ENCODE assay signal across 8 cellular contexts in the genomic region with DNA sequence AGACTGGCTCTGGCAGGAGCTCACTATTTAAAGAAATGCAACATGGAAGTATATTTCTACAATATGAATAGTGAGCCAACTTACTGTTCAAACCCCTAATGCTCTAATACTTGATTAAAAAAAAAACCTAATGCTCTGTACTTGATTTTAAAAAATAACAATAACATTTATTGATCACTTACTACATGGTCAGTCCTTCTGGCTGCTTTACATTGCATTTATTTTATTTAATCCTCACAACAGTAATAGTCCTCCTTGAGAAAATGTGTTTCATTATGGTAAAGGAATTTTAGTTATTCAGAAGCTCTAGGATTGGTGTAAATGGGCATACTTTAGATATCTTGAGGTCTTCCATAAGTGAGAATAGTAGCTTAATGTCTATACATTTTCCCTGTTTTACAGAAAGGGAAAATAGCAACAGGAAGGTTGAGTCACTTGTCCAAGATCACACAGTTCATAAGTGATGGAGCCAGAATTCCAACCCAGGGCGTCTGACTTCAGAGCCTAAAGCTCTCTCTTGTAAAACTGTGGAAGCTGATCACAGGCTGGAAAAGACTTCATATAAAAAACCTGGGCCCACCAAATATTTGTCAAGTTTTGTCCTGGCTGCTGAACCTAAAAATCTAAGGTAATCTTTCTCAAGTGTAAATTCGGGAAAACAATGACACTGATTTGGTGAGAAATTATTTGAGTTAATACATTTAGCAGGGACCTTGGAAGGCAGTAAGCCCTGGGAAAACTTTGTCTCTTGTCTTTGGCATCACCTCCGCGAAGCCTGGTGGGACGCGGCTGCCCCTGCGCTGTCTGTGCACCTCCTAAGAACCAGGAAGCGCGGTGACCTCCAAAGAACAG. TPM values are rescaled to one million over a fixed set of nuclear protein-coding genes. Genes with fewer than 3 reads are reported as not detected.
DNase-seq lines count a peak whose midpoint lies in the region; ATAC-seq and TF ChIP-seq lines count a peak whose summit lies in the region.

No MANE protein-coding gene starts in this region.

- H3K27me3 Mint-ChIP-seq in memory B cell = no peaks in the 10 kb centered on the region

- H3K4me3 ChIP-seq in DOHH2 (ENCODE audit: low read length) (peak overlapping the region; percentile 95), urinary bladder (ENCODE audit: low read depth, low read length) (peak overlapping the region; percentile 72)

- no peak for TF ChIP-seq CTCF in DOHH2 (IDR thresholded peaks at IDR 0.05; ENCODE audit: low read depth, low read length, poor library complexity, severe bottlenecking)

- H3K4me2 ChIP-seq in DOHH2 (ENCODE audit: low read length) = peak overlapping the region; percentile 67

- no peaks in the 10 kb centered on the region for H3K36me3 Mint-ChIP-seq in memory B cell

- ATAC-seq in GM21723 (IDR thresholded peaks at IDR 0.05; ENCODE audit: unreplicated experiment) (peak; percentile 22), memory B cell (ENCODE audit: low read depth) (no peak)

- H3K9me3 Mint-ChIP-seq in memory B cell = no peaks in the 10 kb centered on the region

- peak overlapping the region; percentile 94 for H3K27ac Mint-ChIP-seq in memory B cell

- H3K4me1 ChIP-seq in DOHH2 (ENCODE audit: control insufficient read depth, low read length) (peaks cover 61% of the 10 kb centered on the region), urinary bladder (ENCODE audit: insufficient read depth) (no peaks in the 10 kb centered on the region)

- H3K79me2 ChIP-seq in DOHH2 (ENCODE audit: control insufficient read depth, low read length) = peaks cover 59% of the 10 kb centered on the region

- H3K4me1 Mint-ChIP-seq in memory B cell = peaks cover 18% of the 10 kb centered on the region

- H3K36me3 ChIP-seq in DOHH2 (ENCODE audit: control insufficient read depth, low read length) (peaks cover 42% of the 10 kb centered on the region), urinary bladder (ENCODE audit: insufficient read depth) (no peaks in the 10 kb centered on the region)

- H3K9me2 ChIP-seq in DOHH2 (replicated peaks; ENCODE audit: control insufficient read depth, low read length) = no peaks in the 10 kb centered on the region

- H3K27ac ChIP-seq in DOHH2 (ENCODE audit: low read depth, low read length) (peak overlapping the region; percentile 88), cingulate gyrus (ENCODE audit: low read depth, low read length) (peak overlapping the region; percentile 88), urinary bladder (ENCODE audit: low read depth) (peak overlapping the region; percentile 80)

- DNase-seq in M059J (ENCODE audit: low read depth) = peak; percentile 40
- DNase-seq in memory B cell (ENCODE audit: low spot score in 2 of 2) = no peak
- DNase-seq in NCI-H1092 treated with DMSO at 0.1 percent for 48 hours (lab: John Stamatoyannopoulos, UW) = no peak
- DNase-seq in activated effector memory CD4-positive, alpha-beta T cell treated with Interleukin-2 at 50 U/mL for 16 hours = no peak

- no peaks in the 10 kb centered on the region for H3K27me3 ChIP-seq in DOHH2 (ENCODE audit: control insufficient read depth, low read length)

- H3K9me3 ChIP-seq in DOHH2 (ENCODE audit: control insufficient read depth, insufficient read depth, low read length) = no peaks in the 10 kb centered on the region

- 4% methylated on average over 9 of the region's 9 CpGs for WGBS in urinary bladder

- H3K4me3 Mint-ChIP-seq in memory B cell = peak overlapping the region; percentile 100

- H4K20me1 ChIP-seq in DOHH2 (ENCODE audit: control insufficient read depth, insufficient read depth, low read depth, low read length) = peaks cover 19% of the 10 kb centered on the region

- H3F3A ChIP-seq in DOHH2 (ENCODE audit: control insufficient read depth, insufficient read depth) = no peaks in the 10 kb centered on the region

RNA-seq across cellular contexts. Expression of gene STARD4, which starts 0.9 kb away (rescaled TPM):
- total RNA-seq in M059J (2014; rRNA removed; shearing (Covaris generic)) = 38.5 and 56.4 TPM in 2 replicates
- 77.2 TPM for total RNA-seq in urinary bladder
- 6.8 TPM for polyA plus RNA-seq in urinary bladder
